In genomic region chrX:37776283-37776986, GRCh38 we compare ENCODE assay signal across 10 cellular contexts. TPM values are rescaled to one million over a fixed set of nuclear protein-coding genes. Genes with fewer than 3 reads are reported as not detected.
DNase-seq lines count a peak whose midpoint lies in the region; ATAC-seq, FAIRE-seq and TF ChIP-seq lines count a peak whose summit lies in the region.
"Had no signal": no experiment of that assay in that cellular context is flagged by ENCODE, and none has a peak within 500 bp of the region (broad histone marks: within the 10 kb centered on the region; RNA-seq: fewer than 3 reads in every experiment).

No MANE protein-coding gene starts in this region.

- no peaks in the 10 kb centered on the region for H3K36me3 Mint-ChIP-seq in activated CD4-positive, alpha-beta T cell treated with anti-CD3 and anti-CD28 coated beads for 36 hours (ENCODE audit: low read depth)
- no peaks in the 10 kb centered on the region for H3K36me3 Mint-ChIP-seq in type B pancreatic cell

- POLR2A ChIA-PET in activated CD4-positive, alpha-beta T cell treated with anti-CD3 and anti-CD28 coated beads for 36 hours (lab: Charles Lee): no interaction called here

- in situ Hi-C loops in G401 (cut with HindIII; ENCODE audit: low sequenced_read_pairs): no loop called here

- FAIRE-seq in small intestine (lab: Jason Lieb, UNC): no peak

- H3K9me3 ChIP-seq in KOPT-K1 (ENCODE audit: insufficient read depth, low read length, poor library complexity, severe bottlenecking): no peaks in the 10 kb centered on the region
- H3K9me3 ChIP-seq in small intestine (ENCODE audit: control insufficient read depth, low read depth): no peaks in the 10 kb centered on the region

- DNase-seq in activated CD4-positive, alpha-beta T cell treated with anti-CD3 and anti-CD28 coated beads for 36 hours: peak; percentile 11
- DNase-seq in activated CD4-positive, alpha-beta T cell treated with anti-CD3 and anti-CD28 coated beads, Interleukin-2, amount 50 U/mL, for 4 hours: no peak
- no peak for DNase-seq in small intestine
- no peak for DNase-seq in G401 (ENCODE audit: low spot score)
- no peak for DNase-seq in left colon
- no peak for DNase-seq in type B pancreatic cell (ENCODE audit: extremely low spot score, unreplicated experiment)
- DNase-seq: NCI-H187 treated with DMSO at 0.1 percent for 48 hours had no signal

- no peaks in the 10 kb centered on the region for H3K36me3 ChIP-seq in KOPT-K1 (ENCODE audit: insufficient read depth, low read length)
- no peaks in the 10 kb centered on the region for H3K36me3 ChIP-seq in small intestine (ENCODE audit: control insufficient read depth in 2 of 2, insufficient read depth in 2 of 2, low read length in 2 of 2)

- intact Hi-C loops in activated CD4-positive, alpha-beta T cell treated with anti-CD3 and anti-CD28 coated beads for 36 hours (cut with DNase I, micrococcal nuclease): loop anchor here in 1 of 2 experiments (2.0 kb wide), 1 partner anchor 30 kb away; no protein-coding TSS in a partner anchor
- intact Hi-C loops in left colon (cut with DNase I, micrococcal nuclease): no loop called here

- H3K4me3 Mint-ChIP-seq in activated CD4-positive, alpha-beta T cell treated with anti-CD3 and anti-CD28 coated beads for 36 hours: no peak overlapping the region
- no peak overlapping the region for H3K4me3 Mint-ChIP-seq in type B pancreatic cell

- peak; percentile 82 for ATAC-seq in activated CD4-positive, alpha-beta T cell treated with anti-CD3 and anti-CD28 coated beads for 36 hours
- ATAC-seq in HG02588 (IDR thresholded peaks at IDR 0.05; ENCODE audit: unreplicated experiment) (peak; percentile 72), left colon (no peak)

- no peak overlapping the region for H3K27ac Mint-ChIP-seq in activated CD4-positive, alpha-beta T cell treated with anti-CD3 and anti-CD28 coated beads for 36 hours
- H3K27ac Mint-ChIP-seq in type B pancreatic cell: no peak overlapping the region

- no peaks in the 10 kb centered on the region for H3K27me3 Mint-ChIP-seq in activated CD4-positive, alpha-beta T cell treated with anti-CD3 and anti-CD28 coated beads for 36 hours
- no peaks in the 10 kb centered on the region for H3K27me3 Mint-ChIP-seq in type B pancreatic cell

- H3K4me1 Mint-ChIP-seq in activated CD4-positive, alpha-beta T cell treated with anti-CD3 and anti-CD28 coated beads for 36 hours: peaks cover 21% of the 10 kb centered on the region
- no peaks in the 10 kb centered on the region for H3K4me1 Mint-ChIP-seq in type B pancreatic cell (ENCODE audit: unreplicated experiment)

- no peaks in the 10 kb centered on the region for H3K9me3 Mint-ChIP-seq in activated CD4-positive, alpha-beta T cell treated with anti-CD3 and anti-CD28 coated beads for 36 hours (ENCODE audit: low read depth)
- H3K9me3 Mint-ChIP-seq in type B pancreatic cell: no peaks in the 10 kb centered on the region

- CTCF ChIA-PET in activated CD4-positive, alpha-beta T cell treated with anti-CD3 and anti-CD28 coated beads for 36 hours (lab: Charles Lee): interaction anchor here (1.0 kb wide), 1 partner anchor 14 kb away, joined by 3 read pairs; no protein-coding TSS in a partner anchor

- no peak for TF ChIP-seq CTCF in type B pancreatic cell (conservative IDR thresholded peaks at IDR 0.05)

- peak overlapping the region; percentile 78 for H3K27ac ChIP-seq in KOPT-K1 (ENCODE audit: low read depth, low read length, poor library complexity, severe bottlenecking)
- peak overlapping the region; percentile 8 to 24 for H3K27ac ChIP-seq in small intestine (ENCODE audit: low read depth in 1 of 2, low read length in 1 of 2)

- no peaks in the 10 kb centered on the region for H3K4me1 ChIP-seq in small intestine (ENCODE audit: control insufficient read depth in 2 of 2, insufficient read depth in 1 of 2, low read depth in 1 of 2, low read length in 1 of 2)

- H3K4me3 ChIP-seq in small intestine (ENCODE audit: low read depth in 1 of 2, low read length in 2 of 2): no peak overlapping the region

- no peaks in the 10 kb centered on the region for H3K27me3 ChIP-seq in small intestine (ENCODE audit: control insufficient read depth in 2 of 2, insufficient read depth in 2 of 2, low read length in 2 of 2)

RNA-seq across cellular contexts. Expression of gene CYBB, which starts 3.4 kb away (rescaled TPM):
- not detected for total RNA-seq in activated CD4-positive, alpha-beta T cell treated with anti-CD3 and anti-CD28 coated beads for 36 hours
- 10 to 100 TPM in 1 of 3 donors, 1 to 10 TPM in 2; 2.2 to 10.8 (median 4.1) TPM for polyA plus RNA-seq in small intestine
- not detected in 2 replicates for total RNA-seq in G401 (2014; rRNA removed; shearing (Covaris generic))
- 10 to 100 TPM in 1 of 2 donors, 1 to 10 TPM in 1; 8.8 to 23.5 TPM for total RNA-seq in left colon
- total RNA-seq in type B pancreatic cell (ENCODE audit: low replicate concordance): 0.17 TPM in 2 replicates
- total RNA-seq: A673 had no signal
